In the genomic region with DNA sequence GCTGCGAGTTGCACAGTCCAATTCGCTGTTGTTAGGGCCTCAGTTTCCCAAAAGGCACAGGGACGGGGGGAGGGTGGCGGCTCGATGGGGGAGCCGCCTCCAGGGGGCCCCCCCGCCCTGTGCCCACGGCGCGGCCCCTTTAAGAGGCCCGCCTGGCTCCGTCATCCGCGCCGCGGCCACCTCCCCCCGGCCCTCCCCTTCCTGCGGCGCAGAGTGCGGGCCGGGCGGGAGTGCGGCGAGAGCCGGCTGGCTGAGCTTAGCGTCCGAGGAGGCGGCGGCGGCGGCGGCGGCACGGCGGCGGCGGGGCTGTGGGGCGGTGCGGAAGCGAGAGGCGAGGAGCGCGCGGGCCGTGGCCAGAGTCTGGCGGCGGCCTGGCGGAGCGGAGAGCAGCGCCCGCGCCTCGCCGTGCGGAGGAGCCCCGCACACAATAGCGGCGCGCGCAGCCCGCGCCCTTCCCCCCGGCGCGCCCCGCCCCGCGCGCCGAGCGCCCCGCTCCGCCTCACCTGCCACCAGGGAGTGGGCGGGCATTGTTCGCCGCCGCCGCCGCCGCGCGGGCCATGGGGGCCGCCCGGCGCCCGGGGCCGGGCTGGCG, we compare ENCODE assay signal across 8 cellular contexts. TPM values are rescaled to one million over a fixed set of nuclear protein-coding genes. Genes with fewer than 3 reads are reported as not detected.
DNase-seq lines count a peak whose midpoint lies in the region; ATAC-seq and TF ChIP-seq lines count a peak whose summit lies in the region.

TSS of gene BCR (plus strand) at position 209 of the 592 bp plus-strand sequence. CDS start 452 bp downstream, outside the sequence.

- peaks cover 13 to 16% of the 10 kb centered on the region in 2 donors for H3K36me3 Mint-ChIP-seq in naive B cell

- peaks cover 45 to 70% (median 66%) of the 10 kb centered on the region in 3 donors for H3K4me1 Mint-ChIP-seq in naive B cell

- peak within 1 kb of the TSS; percentile 89 for H3K4me3 ChIP-seq in fibroblast of the aortic adventitia (ENCODE audit: low read depth, low read length)

- peak within 1 kb of the TSS; percentile 85 to 93 (median 90) for H3K4me3 Mint-ChIP-seq in naive B cell

- peak within 1 kb of the TSS; percentile 82 to 96 (median 90) for H3K27ac Mint-ChIP-seq in naive B cell

- peaks cover 0 to 12% (median 9%) of the 10 kb centered on the region in 7 donors for H3K9me3 Mint-ChIP-seq in naive B cell

- no peaks in the 10 kb centered on the region for H3K27me3 Mint-ChIP-seq in naive B cell

- ATAC-seq in HG02571 (IDR thresholded peaks at IDR 0.05; ENCODE audit: unreplicated experiment) (peak; percentile 49), naive B cell (ENCODE audit: low read depth in 2 of 2) (peak; percentile 67 to 68)

- DNase-seq in COLO829 (ENCODE audit: low spot score) (peak; percentile 54), RKO (ENCODE audit: low spot score) (peak; percentile 51), activated gamma-delta T cell (lab: John Stamatoyannopoulos, UW) (peak; percentile 66), fibroblast of the aortic adventitia (ENCODE audit: low read depth) (peak; percentile 57), naive B cell (peak; percentile 66), substantia nigra (lab: John Stamatoyannopoulos, UW) (peak in 40 of 49 donors; percentile 25 to 83 (median 61)), NK-92 (lab: John Stamatoyannopoulos, UW; ENCODE audit: unreplicated experiment) (no peak)

- peak within 1 kb of the TSS; percentile 61 for H3K27ac ChIP-seq in substantia nigra (ENCODE audit: low read depth, low read length, poor library complexity, severe bottlenecking)

- no peak for TF ChIP-seq CTCF in fibroblast of the aortic adventitia (IDR thresholded peaks at IDR 0.05; ENCODE audit: insufficient read depth, low read length)

RNA-seq across cellular contexts. Expression of gene BCR, which starts in this region (rescaled TPM):
- 37.3 and 94.3 TPM in 2 replicates for total RNA-seq in fibroblast of the aortic adventitia (ENCODE audit: low replicate concordance)
- 10 to 100 TPM in 1 of 6 donors, 1 to 10 TPM in 4, not detected in 1; 2.6 to 12.1 (median 4.0) TPM for polyA plus RNA-seq in naive B cell (ENCODE audit: low read depth in 6 of 6)
